ENCODE assay signal across 14 cellular contexts in genomic region chr17:45256114-45256966, GRCh38. TPM values are rescaled to one million over a fixed set of nuclear protein-coding genes. Genes with fewer than 3 reads are reported as not detected.
DNase-seq lines count a peak whose midpoint lies in the region; ATAC-seq, FAIRE-seq and TF ChIP-seq lines count a peak whose summit lies in the region.
"Had no signal": no experiment of that assay in that cellular context is flagged by ENCODE, and none has a peak within 500 bp of the region (broad histone marks: within the 10 kb centered on the region; RNA-seq: fewer than 3 reads in every experiment).

No MANE protein-coding gene starts in this region.

- H3K4me1 ChIP-seq in kidney (ENCODE audit: control insufficient read depth in 1 of 2, insufficient read depth in 1 of 2, low read depth in 1 of 2, low read length in 2 of 2) (peaks cover 0 to 2% of the 10 kb centered on the region in 2 donors), spleen (peaks cover 0 to 36% (median 7%) of the 10 kb centered on the region in 6 donors)

- TF ChIP-seq CTCF in C4-2B (conservative IDR thresholded peaks at IDR 0.05) (no peak), WERI-Rb-1 (IDR thresholded peaks at IDR 0.05; ENCODE audit: low read depth, low read length) (peak; percentile 60), kidney (IDR thresholded peaks at IDR 0.05; ENCODE audit: borderline replicate concordance, extremely low read depth, insufficient read depth) (no peak), spleen (IDR thresholded peaks at IDR 0.05 in 8 of 11, conservative IDR thresholded peaks at IDR 0.05 in 3 of 11) (peak in 1 of 11 experiments; percentile 17)

- H3K9me3 ChIP-seq in WERI-Rb-1 (ENCODE audit: severe bottlenecking), result no peaks in the 10 kb centered on the region
- no peaks in the 10 kb centered on the region for H3K9me3 ChIP-seq in kidney (ENCODE audit: control insufficient read depth in 1 of 2, low read length in 2 of 2)
- H3K9me3 ChIP-seq in spleen, result no peaks in the 10 kb centered on the region
- H3K9me3 ChIP-seq: thoracic aorta had no signal

- H3K27ac ChIP-seq in C4-2B (peak overlapping the region; percentile 1; the same call in 1 of the 2 replicates), WERI-Rb-1 (no peak overlapping the region), kidney (ENCODE audit: low read depth in 2 of 2, low read length in 2 of 2) (no peak overlapping the region), spleen (peak overlapping the region in 2 of 8 donors; percentile 2 to 73)
- H3K27ac ChIP-seq: thoracic aorta had no signal

- FAIRE-seq in GM19239 (lab: Jason Lieb, UNC) (peak; percentile 11), kidney (lab: Jason Lieb, UNC) (no peak)

- H3K9ac ChIP-seq in kidney (ENCODE audit: low read length in 2 of 2), result no peak overlapping the region

- intact Hi-C loops in kidney (cut with DNase I) (no loop called here), spleen (cut with DNase I; ENCODE audit: low total_unique reads) (no loop called here)

- H3K27me3 ChIP-seq in WERI-Rb-1 (ENCODE audit: insufficient read depth, low read depth, severe bottlenecking) (no peaks in the 10 kb centered on the region), spleen (replicated peaks in 1 of 7) (no peaks in the 10 kb centered on the region)

- ATAC-seq in GM18517 (IDR thresholded peaks at IDR 0.05; ENCODE audit: unreplicated experiment), result no peak
- ATAC-seq in HG03025 (IDR thresholded peaks at IDR 0.05; ENCODE audit: low FRiP score, unreplicated experiment), result no peak

- H3K4me3 ChIP-seq in WERI-Rb-1 (ENCODE audit: low read depth, low read length) (no peak overlapping the region), kidney (ENCODE audit: low read length in 2 of 2) (no peak overlapping the region), spleen (no peak overlapping the region)
- H3K4me3 ChIP-seq: thoracic aorta had no signal

- DNase-seq in GM19239 (ENCODE audit: insufficient read length, low spot score), result no peak
- DNase-seq in WERI-Rb-1, result no peak
- DNase-seq in kidney, result peak; percentile 59
- DNase-seq in occipital lobe (lab: John Stamatoyannopoulos, UW), result no peak
- no peak for DNase-seq in spleen
- DNase-seq: DMS153; NCI-H187; Right ventricle myocardium superior; stimulated activated CD4-positive, alpha-beta T cell treated with anti-CD3 and anti-CD28 coated beads, Interleukin-1b, Interleukin-23, amount 100 ng/mL, for 48 hours had no signal

- TF ChIP-seq POLR2A in spleen (IDR thresholded peaks at IDR 0.05), result no peak

- H3K36me3 ChIP-seq in WERI-Rb-1, result no peaks in the 10 kb centered on the region
- no peaks in the 10 kb centered on the region for H3K36me3 ChIP-seq in kidney (ENCODE audit: control insufficient read depth in 1 of 2, insufficient read depth in 2 of 2, low read length in 2 of 2)
- peaks cover 0 to under 1% (median 0%) of the 10 kb centered on the region in 6 donors for H3K36me3 ChIP-seq in spleen
- H3K36me3 ChIP-seq: thoracic aorta had no signal

- 56 to 79% (median 79%) methylated on average over 10 to 14 of the region's 14 CpGs for WGBS in spleen, 5 donors

RNA-seq across cellular contexts. Expression of gene SPATA32, which starts 5.6 kb away (rescaled TPM):
- not detected for total RNA-seq in kidney
- not detected for polyA plus RNA-seq in kidney (ENCODE audit: insufficient read depth, low read depth, low replicate concordance)
- not detected for total RNA-seq in occipital lobe
- under 1 TPM in 1 of 7 donors, not detected in 6; 0.17 TPM for total RNA-seq in spleen
- under 1 TPM in 2 of 3 donors, not detected in 1; 0.08 to 0.09 TPM for polyA plus RNA-seq in spleen
- total RNA-seq: myocyte, Right ventricle myocardium superior, thoracic aorta had no signal

RNA-seq across cellular contexts. Expression of gene FMNL1, which starts 34.7 kb away (rescaled TPM):
- 32.9 TPM for total RNA-seq in kidney
- polyA plus RNA-seq in kidney (ENCODE audit: insufficient read depth, low read depth, low replicate concordance), result 2.3 TPM
- 1.9 TPM for total RNA-seq in occipital lobe
- total RNA-seq in spleen, result 100 to 1,000 TPM; 113 to 281 (median 190) TPM
- polyA plus RNA-seq in spleen, result 10 to 100 TPM; 40.8 to 71.8 (median 62.8) TPM

Comparison
In these comparisons a context has a peak if more than half of its experiments do, and no peak if none do; other contexts are left out.
1. RNA of gene FMNL1, which starts 34.7 kb away (total RNA-seq): 113 to 281 TPM in spleen and 32.9 TPM in kidney (single experiment); 1.9 TPM in occipital lobe (single experiment); every median in the first group is over 10 times any median in the second.